8 cellular contexts compared by ENCODE assay signal in genomic region chr4:107519057-107519456, GRCh38.
DNase-seq lines count a peak whose midpoint lies in the region; ATAC-seq, FAIRE-seq and TF ChIP-seq lines count a peak whose summit lies in the region.

No MANE protein-coding gene starts in this region.

- H3K27me3 Mint-ChIP-seq in HFFc6 (ENCODE audit: insufficient read depth) (no peaks in the 10 kb centered on the region; the same call in 1 of the 2 replicates), WTC11 (ENCODE audit: low read depth) (peaks cover 5% of the 10 kb centered on the region; the same call in 1 of the 2 replicates), immature natural killer cell (ENCODE audit: low read depth in 3 of 3) (peaks cover 0 to 3% (median 0%) of the 10 kb centered on the region in 3 donors)
- H3K27me3 Mint-ChIP-seq in effector memory CD8-positive, alpha-beta T cell, result peaks cover 0 to 15% of the 10 kb centered on the region in 2 donors

- intact Hi-C loops in kidney (cut with DNase I), result no loop called here

- H3K9me3 ChIP-seq in kidney (ENCODE audit: control insufficient read depth in 1 of 2, low read length in 2 of 2), result no peaks in the 10 kb centered on the region

- no peak overlapping the region for H3K9ac ChIP-seq in kidney (ENCODE audit: low read length in 2 of 2)

- no peaks in the 10 kb centered on the region for H3K36me3 ChIP-seq in kidney (ENCODE audit: control insufficient read depth in 1 of 2, insufficient read depth in 2 of 2, low read length in 2 of 2)

- H3K4me3 Mint-ChIP-seq in HFFc6 (no peak overlapping the region), WTC11 (no peak overlapping the region), immature natural killer cell (no peak overlapping the region)
- H3K4me3 Mint-ChIP-seq in effector memory CD8-positive, alpha-beta T cell, result no peak overlapping the region

- H3K4me3 ChIP-seq in kidney (ENCODE audit: low read length in 2 of 2), result no peak overlapping the region

- peak; percentile 5 for DNase-seq in AG09319 (ENCODE audit: extremely low read depth, low read depth)
- DNase-seq in HFFc6, result peak; percentile 9
- peak; percentile 29 for DNase-seq in WTC11 (ENCODE audit: low spot score)
- peak; percentile 26 for DNase-seq in left kidney (ENCODE audit: low read depth, low spot score)
- no peak for DNase-seq in immature natural killer cell
- DNase-seq in NCI-H146 treated with DMSO at 0.1 percent for 48 hours (lab: John Stamatoyannopoulos, UW; ENCODE audit: unreplicated experiment), result no peak
- no peak for DNase-seq in kidney
- no peak for DNase-seq in effector memory CD8-positive, alpha-beta T cell

- H3K27ac ChIP-seq in kidney (ENCODE audit: low read depth in 2 of 2, low read length in 2 of 2), result no peak overlapping the region

- H3K9me3 Mint-ChIP-seq in HFFc6, result no peaks in the 10 kb centered on the region
- H3K9me3 Mint-ChIP-seq in WTC11, result peaks cover 30% of the 10 kb centered on the region
- peaks cover 0 to 11% (median 5%) of the 10 kb centered on the region in 6 donors for H3K9me3 Mint-ChIP-seq in immature natural killer cell
- H3K9me3 Mint-ChIP-seq in effector memory CD8-positive, alpha-beta T cell, result no peaks in the 10 kb centered on the region

- FAIRE-seq in kidney (lab: Jason Lieb, UNC), result no peak

- H3K4me1 ChIP-seq in kidney (ENCODE audit: control insufficient read depth in 1 of 2, insufficient read depth in 1 of 2, low read depth in 1 of 2, low read length in 2 of 2), result no peaks in the 10 kb centered on the region

- CTCF ChIA-PET in WTC11 (lab: Charles Lee), result interaction anchor here (1.0 to 1.5 kb wide), 2 partner anchors 336 to 475 kb away, joined by 3 to 4 read pairs; no protein-coding TSS in a partner anchor

- TF ChIP-seq CTCF in AG09319 (IDR thresholded peaks at IDR 0.05; ENCODE audit: low read depth, low read length) (peak; percentile 56), HFFc6 (IDR thresholded peaks at IDR 0.05) (peak; percentile 71), WTC11 (IDR thresholded peaks at IDR 0.05) (no peak), kidney (IDR thresholded peaks at IDR 0.05; ENCODE audit: borderline replicate concordance, extremely low read depth, insufficient read depth) (no peak)

- H3K36me3 Mint-ChIP-seq in HFFc6 (ENCODE audit: low read depth) (no peaks in the 10 kb centered on the region), WTC11 (peaks cover 23% of the 10 kb centered on the region), immature natural killer cell (no peaks in the 10 kb centered on the region)
- no peaks in the 10 kb centered on the region for H3K36me3 Mint-ChIP-seq in effector memory CD8-positive, alpha-beta T cell (ENCODE audit: insufficient read depth)

- ATAC-seq in WTC11, result peak; percentile 55; the same call in 1 of the 2 replicates
- ATAC-seq in effector memory CD8-positive, alpha-beta T cell (replicated peaks), result no peak

- POLR2A ChIA-PET in WTC11 (lab: Charles Lee), result no interaction called here

- H3K27ac Mint-ChIP-seq in HFFc6, result no peak overlapping the region
- no peak overlapping the region for H3K27ac Mint-ChIP-seq in WTC11
- no peak overlapping the region for H3K27ac Mint-ChIP-seq in immature natural killer cell
- H3K27ac Mint-ChIP-seq in effector memory CD8-positive, alpha-beta T cell, result no peak overlapping the region

- H3K4me1 Mint-ChIP-seq in HFFc6 (ENCODE audit: low read depth) (no peaks in the 10 kb centered on the region), WTC11 (peaks cover 6% of the 10 kb centered on the region; the same call in 1 of the 2 replicates), immature natural killer cell (no peaks in the 10 kb centered on the region)
- no peaks in the 10 kb centered on the region for H3K4me1 Mint-ChIP-seq in effector memory CD8-positive, alpha-beta T cell (ENCODE audit: low read depth in 2 of 2)

TF ChIP-seq in WTC11, 78 proteins besides CTCF, POLR2A, EP300 and RAD21:
- TF ChIP-seq, protein P1, sequence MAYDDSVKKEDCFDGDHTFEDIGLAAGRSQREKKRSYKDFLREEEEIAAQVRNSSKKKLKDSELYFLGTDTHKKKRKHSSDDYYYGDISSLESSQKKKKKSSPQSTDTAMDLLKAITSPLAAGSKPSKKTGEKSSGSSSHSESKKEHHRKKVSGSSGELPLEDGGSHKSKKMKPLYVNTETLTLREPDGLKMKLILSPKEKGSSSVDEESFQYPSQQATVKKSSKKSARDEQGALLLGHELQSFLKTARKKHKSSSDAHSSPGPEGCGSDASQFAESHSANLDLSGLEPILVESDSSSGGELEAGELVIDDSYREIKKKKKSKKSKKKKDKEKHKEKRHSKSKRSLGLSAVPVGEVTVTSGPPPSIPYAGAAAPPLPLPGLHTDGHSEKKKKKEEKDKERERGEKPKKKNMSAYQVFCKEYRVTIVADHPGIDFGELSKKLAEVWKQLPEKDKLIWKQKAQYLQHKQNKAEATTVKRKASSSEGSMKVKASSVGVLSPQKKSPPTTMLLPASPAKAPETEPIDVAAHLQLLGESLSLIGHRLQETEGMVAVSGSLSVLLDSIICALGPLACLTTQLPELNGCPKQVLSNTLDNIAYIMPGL (CRISPR knock-in tag; IDR thresholded peaks at IDR 0.05), result no peak
- no peak for TF ChIP-seq TCF7 (CRISPR knock-in tag; IDR thresholded peaks at IDR 0.05; ENCODE audit: low read depth)
- TF ChIP-seq SMAD4 (CRISPR knock-in tag; IDR thresholded peaks at IDR 0.05), result no peak
- no peak for TF ChIP-seq E2F5 (CRISPR knock-in tag; IDR thresholded peaks at IDR 0.05)
- TF ChIP-seq GRHL2 (CRISPR knock-in tag; IDR thresholded peaks at IDR 0.05; ENCODE audit: insufficient replicate concordance, severe bottlenecking), result no peak
- no peak for TF ChIP-seq STAT6 (CRISPR knock-in tag; conservative IDR thresholded peaks at IDR 0.05; ENCODE audit: low read depth)
- TF ChIP-seq, protein P2, sequence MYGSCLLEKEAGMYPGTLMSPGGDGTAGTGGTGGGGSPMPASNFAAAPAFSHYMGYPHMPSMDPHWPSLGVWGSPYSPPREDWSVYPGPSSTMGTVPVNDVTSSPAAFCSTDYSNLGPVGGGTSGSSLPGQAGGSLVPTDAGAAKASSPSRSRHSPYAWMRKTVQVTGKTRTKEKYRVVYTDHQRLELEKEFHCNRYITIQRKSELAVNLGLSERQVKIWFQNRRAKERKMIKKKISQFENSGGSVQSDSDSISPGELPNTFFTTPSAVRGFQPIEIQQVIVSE (CRISPR knock-in tag; IDR thresholded peaks at IDR 0.05; ENCODE audit: borderline replicate concordance), result no peak
- no peak for TF ChIP-seq ZNF232 (CRISPR knock-in tag; IDR thresholded peaks at IDR 0.05)
- no peak for TF ChIP-seq ZNF317 (CRISPR knock-in tag; IDR thresholded peaks at IDR 0.05; ENCODE audit: borderline replicate concordance, low read depth)
- no peak for TF ChIP-seq IRF2 (CRISPR knock-in tag; IDR thresholded peaks at IDR 0.05; ENCODE audit: borderline replicate concordance, low read depth)
- TF ChIP-seq JUN (CRISPR knock-in tag; IDR thresholded peaks at IDR 0.05), result no peak
- TF ChIP-seq, protein P3, sequence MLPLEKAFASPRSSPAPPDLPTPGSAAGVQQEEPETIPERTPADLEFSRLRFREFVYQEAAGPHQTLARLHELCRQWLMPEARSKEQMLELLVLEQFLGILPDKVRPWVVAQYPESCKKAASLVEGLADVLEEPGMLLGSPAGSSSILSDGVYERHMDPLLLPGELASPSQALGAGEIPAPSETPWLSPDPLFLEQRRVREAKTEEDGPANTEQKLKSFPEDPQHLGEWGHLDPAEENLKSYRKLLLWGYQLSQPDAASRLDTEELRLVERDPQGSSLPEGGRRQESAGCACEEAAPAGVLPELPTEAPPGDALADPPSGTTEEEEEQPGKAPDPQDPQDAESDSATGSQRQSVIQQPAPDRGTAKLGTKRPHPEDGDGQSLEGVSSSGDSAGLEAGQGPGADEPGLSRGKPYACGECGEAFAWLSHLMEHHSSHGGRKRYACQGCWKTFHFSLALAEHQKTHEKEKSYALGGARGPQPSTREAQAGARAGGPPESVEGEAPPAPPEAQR (CRISPR knock-in tag; IDR thresholded peaks at IDR 0.05), result no peak
TF ChIP-seq in WTC11: peak in this region for 0.

Comparison
In these comparisons a context has a peak if more than half of its experiments do, and no peak if none do; other contexts are left out.
1. DNase-seq: peak in AG09319 (single experiment), HFFc6 (single experiment), WTC11 (single experiment) and left kidney (single experiment); none in immature natural killer cell (0 of 3), NCI-H146 treated with DMSO at 0.1 percent for 48 hours (single experiment), kidney (single experiment) and effector memory CD8-positive, alpha-beta T cell (0 of 3).
2. CTCF ChIP-seq: peak in AG09319 (single experiment) and HFFc6 (single experiment); none in WTC11 (single experiment) and kidney (single experiment).